In the genomic region with DNA sequence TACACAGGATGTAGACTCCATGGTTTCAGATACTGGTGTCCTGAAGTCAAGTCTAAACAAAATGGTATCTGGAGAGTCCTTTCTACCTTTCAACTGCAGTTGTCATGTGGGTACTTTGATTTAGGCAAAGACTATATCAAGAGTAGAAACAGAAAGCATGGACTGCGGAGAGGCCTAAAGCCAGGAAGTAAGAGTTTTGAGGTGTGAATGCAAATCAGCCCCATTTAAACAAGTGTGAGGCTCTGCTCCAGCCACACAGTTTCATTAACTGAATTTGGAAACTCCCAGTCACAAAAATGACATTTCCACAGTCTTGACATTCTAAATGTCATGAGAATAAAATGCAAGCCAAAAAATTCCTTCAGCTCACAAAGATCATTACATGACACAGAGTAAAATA, we compare ENCODE assay signal across 9 cellular contexts.
DNase-seq lines count a peak whose midpoint lies in the region; ATAC-seq and TF ChIP-seq lines count a peak whose summit lies in the region.
"Had no signal": no experiment of that assay in that cellular context is flagged by ENCODE, and none has a peak within 500 bp of the region (broad histone marks: within the 10 kb centered on the region; RNA-seq: fewer than 3 reads in every experiment).

No MANE protein-coding gene starts in this region.

- no peak overlapping the region for H3K27ac ChIP-seq in neuronal stem cell (replicated peaks; ENCODE audit: low read length)

- H3K27me3 ChIP-seq in neuronal stem cell (ENCODE audit: control insufficient read depth in 3 of 3, insufficient read depth in 3 of 3, low read depth in 1 of 3, low read length in 3 of 3): no peaks in the 10 kb centered on the region

- no peak overlapping the region for H2BK120ac ChIP-seq in neuronal stem cell (ENCODE audit: low read depth, low read length)

- H3K79me1 ChIP-seq in neuronal stem cell (ENCODE audit: low read depth, low read length): no peaks in the 10 kb centered on the region

- no peak for DNase-seq in activated naive CD8-positive, alpha-beta T cell treated with anti-CD3 and anti-CD28 coated beads, Interleukin-2, amount 50 U/mL, for 24 hours
- no peak for DNase-seq in NCI-H1694 (lab: John Stamatoyannopoulos, UW)
- no peak for DNase-seq in NCI-H446 (lab: John Stamatoyannopoulos, UW)
- no peak for DNase-seq in chondrocyte (ENCODE audit: low spot score)
- DNase-seq in neuronal stem cell (ENCODE audit: low spot score): no peak
- DNase-seq: kidney glomerular epithelial cell had no signal

- no peak overlapping the region for H2AK5ac ChIP-seq in neuronal stem cell (ENCODE audit: low read depth, low read length)

- H3K18ac ChIP-seq in neuronal stem cell (ENCODE audit: low read length): no peak overlapping the region

- H3K4me1 ChIP-seq in neuronal stem cell (ENCODE audit: control insufficient read depth in 2 of 2, insufficient read depth in 1 of 2, low read depth in 1 of 2, low read length in 2 of 2): no peaks in the 10 kb centered on the region

- no peak overlapping the region for H3K4me3 ChIP-seq in neuronal stem cell (ENCODE audit: low read length in 2 of 2)

- no peak overlapping the region for H2AFZ ChIP-seq in neuronal stem cell (ENCODE audit: low read length)

- no peaks in the 10 kb centered on the region for H3K27me3 Mint-ChIP-seq in activated naive CD8-positive, alpha-beta T cell treated with anti-CD3 and anti-CD28 coated beads, Interleukin-2, amount 50 U/mL, for 24 hours
- no peaks in the 10 kb centered on the region for H3K27me3 Mint-ChIP-seq in chondrocyte (ENCODE audit: low read depth)

- H3K9ac ChIP-seq in neuronal stem cell (ENCODE audit: low read depth, low read length, poor library complexity): no peak overlapping the region

- no peak overlapping the region for H3K23ac ChIP-seq in neuronal stem cell (ENCODE audit: low read depth, low read length, poor library complexity)

- H3K27ac Mint-ChIP-seq in activated naive CD8-positive, alpha-beta T cell treated with anti-CD3 and anti-CD28 coated beads, Interleukin-2, amount 50 U/mL, for 24 hours: peak overlapping the region; percentile 89
- no peak overlapping the region for H3K27ac Mint-ChIP-seq in chondrocyte (ENCODE audit: unreplicated experiment)

- H3K4me3 Mint-ChIP-seq in activated naive CD8-positive, alpha-beta T cell treated with anti-CD3 and anti-CD28 coated beads, Interleukin-2, amount 50 U/mL, for 24 hours: peak overlapping the region; percentile 50
- H3K4me3 Mint-ChIP-seq in chondrocyte (ENCODE audit: unreplicated experiment): no peak overlapping the region

- H2BK12ac ChIP-seq in neuronal stem cell (ENCODE audit: low read length): no peak overlapping the region

- no peak for TF ChIP-seq CTCF in chondrocyte (IDR thresholded peaks at IDR 0.05)

- H3K4me1 Mint-ChIP-seq in activated naive CD8-positive, alpha-beta T cell treated with anti-CD3 and anti-CD28 coated beads, Interleukin-2, amount 50 U/mL, for 24 hours: peaks cover 21% of the 10 kb centered on the region
- peaks cover 5% of the 10 kb centered on the region for H3K4me1 Mint-ChIP-seq in chondrocyte (ENCODE audit: low read depth)

- no peaks in the 10 kb centered on the region for H3K9me3 Mint-ChIP-seq in activated naive CD8-positive, alpha-beta T cell treated with anti-CD3 and anti-CD28 coated beads, Interleukin-2, amount 50 U/mL, for 24 hours
- peaks cover 6% of the 10 kb centered on the region for H3K9me3 Mint-ChIP-seq in chondrocyte (ENCODE audit: low read depth)

- no peak overlapping the region for H2BK5ac ChIP-seq in neuronal stem cell (ENCODE audit: low read length)

- no peak overlapping the region for H4K91ac ChIP-seq in neuronal stem cell (ENCODE audit: low read depth, low read length, poor library complexity)

- peaks cover 0 to 8% of the 10 kb centered on the region in 2 donors for H3K36me3 ChIP-seq in neuronal stem cell (replicated peaks in 1 of 2; ENCODE audit: control insufficient read depth in 2 of 2, insufficient read depth in 2 of 2, low read length in 2 of 2)

- no peak overlapping the region for H3K4me2 ChIP-seq in neuronal stem cell (ENCODE audit: insufficient read depth, low read length, poor library complexity, severe bottlenecking)

- H3K9me3 ChIP-seq in neuronal stem cell (replicated peaks in 1 of 2; ENCODE audit: control insufficient read depth in 2 of 2, insufficient read depth in 1 of 2, low read depth in 1 of 2, low read length in 2 of 2): no peaks in the 10 kb centered on the region

- H3K14ac ChIP-seq in neuronal stem cell (ENCODE audit: low read length): no peak overlapping the region

- no peak overlapping the region for H4K8ac ChIP-seq in neuronal stem cell (ENCODE audit: low read depth, low read length)

- peaks cover 32% of the 10 kb centered on the region for H3K36me3 Mint-ChIP-seq in activated naive CD8-positive, alpha-beta T cell treated with anti-CD3 and anti-CD28 coated beads, Interleukin-2, amount 50 U/mL, for 24 hours (ENCODE audit: low read depth)
- H3K36me3 Mint-ChIP-seq in chondrocyte (ENCODE audit: low read depth): no peaks in the 10 kb centered on the region

- no peak overlapping the region for H3K4ac ChIP-seq in neuronal stem cell (ENCODE audit: low read length)

- H2BK15ac ChIP-seq in neuronal stem cell (ENCODE audit: low read length): no peak overlapping the region

- no CpG with 5 or more reads among the region's 1 CpG for WGBS in neuronal stem cell (ENCODE audit: extremely low coverage in 2 of 2, insufficient read length in 2 of 2, insufficient replicate concordance in 1 of 2), 2 donors

- ATAC-seq in GM18517 (IDR thresholded peaks at IDR 0.05; ENCODE audit: unreplicated experiment): peak; percentile 100
- peak; percentile 100 for ATAC-seq in GM21390 (IDR thresholded peaks at IDR 0.05; ENCODE audit: unreplicated experiment)
- peak; percentile 97 for ATAC-seq in HG03103 (IDR thresholded peaks at IDR 0.05; ENCODE audit: low read depth, unreplicated experiment)
- ATAC-seq in activated naive CD8-positive, alpha-beta T cell treated with anti-CD3 and anti-CD28 coated beads, Interleukin-2, amount 50 U/mL, for 24 hours: peak; percentile 97
